24 cellular contexts compared by ENCODE assay signal in genomic region chr6:52622810-52623209, GRCh38. TPM values are rescaled to one million over a fixed set of nuclear protein-coding genes. Genes with fewer than 3 reads are reported as not detected.
DNase-seq lines count a peak whose midpoint lies in the region; ATAC-seq, FAIRE-seq and TF ChIP-seq lines count a peak whose summit lies in the region.
"Had no signal": no experiment of that assay in that cellular context is flagged by ENCODE, and none has a peak within 500 bp of the region (broad histone marks: within the 10 kb centered on the region; RNA-seq: fewer than 3 reads in every experiment).

No MANE protein-coding gene starts in this region.

- no peak for TF ChIP-seq EP300 in HepG2 (IDR thresholded peaks at IDR 0.05; ENCODE audit: low read depth in 2 of 2, low read length in 2 of 2)
- no peak for TF ChIP-seq EP300 in HepG2 (CRISPR knock-in tag; IDR thresholded peaks at IDR 0.05; ENCODE audit: borderline replicate concordance)
- no peak for TF ChIP-seq EP300 in K562 (IDR thresholded peaks at IDR 0.05; ENCODE audit: low read length)

- H3K36me3 ChIP-seq in HepG2 (replicated peaks in 1 of 2; ENCODE audit: control insufficient read depth in 1 of 2, insufficient read depth in 2 of 2, low read length in 2 of 2) = no peaks in the 10 kb centered on the region
- H3K36me3 ChIP-seq in right lobe of liver = no peaks in the 10 kb centered on the region
- H3K36me3 ChIP-seq in Karpas-422 (ENCODE audit: insufficient read depth, low read length) = no peaks in the 10 kb centered on the region
- H3K36me3 ChIP-seq in K562 (ENCODE audit: control insufficient read depth, insufficient read depth, low read length) = no peaks in the 10 kb centered on the region
- H3K36me3 ChIP-seq: BE2C, BLaER1 had no signal

- no peaks in the 10 kb centered on the region for H3K9me3 Mint-ChIP-seq in stimulated activated effector memory CD8-positive, alpha-beta T cell treated with anti-CD3 and anti-CD28 coated beads, Interleukin-12 subunit alpha, Interleukin-12 subunit beta, amount 100 ng/mL, for 72 hours
- H3K9me3 Mint-ChIP-seq: CD4-positive, alpha-beta memory T cell had no signal

- TF ChIP-seq CTCF in HepG2 (CRISPR knock-in tag; IDR thresholded peaks at IDR 0.05) (no peak), right lobe of liver (IDR thresholded peaks at IDR 0.05) (no peak), K562 (IDR thresholded peaks at IDR 0.05 in 2 of 3, conservative IDR thresholded peaks at IDR 0.05 in 1 of 3; ENCODE audit: insufficient read depth in 2 of 3, low read depth in 1 of 3, low read length in 3 of 3) (no peak)

- TF ChIP-seq POLR2A in HepG2 (IDR thresholded peaks at IDR 0.05; ENCODE audit: insufficient read depth in 1 of 2, low read depth in 2 of 2, low read length in 2 of 2) (no peak), right lobe of liver (IDR thresholded peaks at IDR 0.05) (no peak), H54 (IDR thresholded peaks at IDR 0.05; ENCODE audit: low read depth, low read length) (no peak), K562 (conservative IDR thresholded peaks at IDR 0.05) (no peak)

- H3K27me3 ChIP-seq in HepG2 (ENCODE audit: control insufficient read depth in 1 of 2, insufficient read depth in 2 of 2, low read length in 2 of 2) (no peaks in the 10 kb centered on the region), right lobe of liver (no peaks in the 10 kb centered on the region), Karpas-422 (ENCODE audit: low read length) (no peaks in the 10 kb centered on the region), K562 (ENCODE audit: control insufficient read depth in 2 of 2, insufficient read depth in 2 of 2, low read length in 2 of 2) (no peaks in the 10 kb centered on the region)
- H3K27me3 ChIP-seq: BE2C, BLaER1 had no signal

- BruUV-seq in HepG2 (replicated peaks; lab: Mats Ljungman, UMichigan) (no TSS peak), K562 (replicated peaks; lab: Mats Ljungman, UMichigan) (no TSS peak)

- H3K79me2 ChIP-seq in HepG2 (ENCODE audit: insufficient read depth, low read length) = no peaks in the 10 kb centered on the region
- H3K79me2 ChIP-seq in Karpas-422 (ENCODE audit: low read length) = no peaks in the 10 kb centered on the region
- no peaks in the 10 kb centered on the region for H3K79me2 ChIP-seq in K562 (ENCODE audit: control insufficient read depth, insufficient read depth, low read length)

- intact Hi-C loops in HepG2 (cut with micrococcal nuclease; ENCODE audit: unreplicated experiment) = no loop called here
- intact Hi-C loops in right lobe of liver (cut with DNase I) = no loop called here
- intact Hi-C loops in K562 (cut with micrococcal nuclease) = no loop called here

- no peaks in the 10 kb centered on the region for H3K9me1 ChIP-seq in K562 (ENCODE audit: control insufficient read depth, insufficient read depth, low read length)

- DNase-seq in HepG2 (ENCODE audit: low spot score) (no peak), right lobe of liver (no peak), H54 (ENCODE audit: insufficient read length, low spot score) (no peak), Karpas-422 (peak; percentile 26), K562 (ENCODE audit: extremely low read depth in 1 of 4, low spot score in 3 of 4) (no peak), EL (no peak)
- no peak for DNase-seq in stimulated activated effector memory CD8-positive, alpha-beta T cell treated with anti-CD3 and anti-CD28 coated beads, Interleukin-12 subunit alpha, Interleukin-12 subunit beta, amount 100 ng/mL, for 72 hours (ENCODE audit: low spot score in 2 of 2)
- DNase-seq: 8988T; ACHN; BE2C; C1 segment of cervical spinal cord; Caco-2; Calu3; CD4-positive, alpha-beta memory T cell; CD4-positive, CD25-positive, alpha-beta regulatory T cell; DMS79 treated with DMSO at 0.1 percent for 48 hours; GDM1 had no signal

- POLR2A ChIA-PET in HepG2 (lab: Yijun Ruan, JAX) (no interaction called here), K562 (lab: Yijun Ruan, JAX) (no interaction called here)

- no peaks in the 10 kb centered on the region for H3K9me2 ChIP-seq in Karpas-422 (replicated peaks; ENCODE audit: insufficient read depth, low read length)

- no peak overlapping the region for H3K4me3 Mint-ChIP-seq in stimulated activated effector memory CD8-positive, alpha-beta T cell treated with anti-CD3 and anti-CD28 coated beads, Interleukin-12 subunit alpha, Interleukin-12 subunit beta, amount 100 ng/mL, for 72 hours
- H3K4me3 Mint-ChIP-seq: CD14-positive monocyte; CD4-positive, alpha-beta memory T cell; CD4-positive, CD25-positive, alpha-beta regulatory T cell had no signal

- TF ChIP-seq RAD21 in HepG2 (CRISPR knock-in tag; IDR thresholded peaks at IDR 0.05) (no peak), K562 (CRISPR knock-in tag; conservative IDR thresholded peaks at IDR 0.05 in 1 of 2, IDR thresholded peaks at IDR 0.05 in 1 of 2) (no peak)

- CTCF ChIA-PET in HepG2 (lab: Yijun Ruan, JAX; ENCODE audit: low intra/inter-chr PET ratio, low total read pairs) = no interaction called here
- CTCF ChIA-PET in K562 (lab: Yijun Ruan, JAX; ENCODE audit: low intra/inter-chr PET ratio) = no interaction called here

- H3K36me3 Mint-ChIP-seq in stimulated activated effector memory CD8-positive, alpha-beta T cell treated with anti-CD3 and anti-CD28 coated beads, Interleukin-12 subunit alpha, Interleukin-12 subunit beta, amount 100 ng/mL, for 72 hours = no peaks in the 10 kb centered on the region
- H3K36me3 Mint-ChIP-seq: CD14-positive monocyte; CD4-positive, alpha-beta memory T cell had no signal

- no peak for ATAC-seq in HepG2
- no peak for ATAC-seq in right lobe of liver
- ATAC-seq in K562 = no peak
- no peak for ATAC-seq in stimulated activated effector memory CD8-positive, alpha-beta T cell treated with anti-CD3 and anti-CD28 coated beads, Interleukin-12 subunit alpha, Interleukin-12 subunit beta, amount 100 ng/mL, for 72 hours
- ATAC-seq in GM19035 (IDR thresholded peaks at IDR 0.05; ENCODE audit: unreplicated experiment) = no peak

- no peak overlapping the region for H2AFZ ChIP-seq in HepG2 (ENCODE audit: low read length)
- no peak overlapping the region for H2AFZ ChIP-seq in Karpas-422 (ENCODE audit: low read length)
- no peak overlapping the region; the same call in 1 of the 2 replicates for H2AFZ ChIP-seq in K562 (ENCODE audit: low read depth, low read length)

- no peaks in the 10 kb centered on the region for H3K4me1 Mint-ChIP-seq in stimulated activated effector memory CD8-positive, alpha-beta T cell treated with anti-CD3 and anti-CD28 coated beads, Interleukin-12 subunit alpha, Interleukin-12 subunit beta, amount 100 ng/mL, for 72 hours
- H3K4me1 Mint-ChIP-seq: CD4-positive, alpha-beta memory T cell; CD4-positive, CD25-positive, alpha-beta regulatory T cell had no signal

- H3K27ac Mint-ChIP-seq in stimulated activated effector memory CD8-positive, alpha-beta T cell treated with anti-CD3 and anti-CD28 coated beads, Interleukin-12 subunit alpha, Interleukin-12 subunit beta, amount 100 ng/mL, for 72 hours = no peak overlapping the region
- H3K27ac Mint-ChIP-seq: CD14-positive monocyte; CD4-positive, alpha-beta memory T cell; CD4-positive, CD25-positive, alpha-beta regulatory T cell had no signal

- no peak overlapping the region for H3K4me3 ChIP-seq in HepG2 (replicated peaks in 1 of 3; ENCODE audit: insufficient read depth in 1 of 3, low read depth in 2 of 3, low read length in 3 of 3)
- no peak overlapping the region for H3K4me3 ChIP-seq in right lobe of liver
- H3K4me3 ChIP-seq in Karpas-422 (ENCODE audit: low read length) = no peak overlapping the region
- H3K4me3 ChIP-seq in K562 = no peak overlapping the region
- H3K4me3 ChIP-seq: BLaER1 had no signal

- H4K20me1 ChIP-seq in HepG2 (ENCODE audit: insufficient read depth, low read length) = no peaks in the 10 kb centered on the region
- H4K20me1 ChIP-seq in Karpas-422 (ENCODE audit: insufficient read depth, low read depth, low read length) = no peaks in the 10 kb centered on the region
- no peaks in the 10 kb centered on the region for H4K20me1 ChIP-seq in K562 (replicated peaks; ENCODE audit: control insufficient read depth, insufficient read depth, low read length)
- H4K20me1 ChIP-seq: BLaER1 had no signal

- in situ Hi-C loops in HepG2 (cut with HindIII; ENCODE audit: extremely low pct_ligation_motif_present, low pct_unique_long_range_greater_than_20kb) (no loop called here), K562 (cut with MboI) (no loop called here)

- no peaks in the 10 kb centered on the region for H3K9me3 ChIP-seq in HepG2 (ENCODE audit: low read length)
- H3K9me3 ChIP-seq in right lobe of liver = no peaks in the 10 kb centered on the region
- no peaks in the 10 kb centered on the region for H3K9me3 ChIP-seq in Karpas-422 (ENCODE audit: low read length)
- no peaks in the 10 kb centered on the region for H3K9me3 ChIP-seq in K562 (replicated peaks; ENCODE audit: control insufficient read depth, insufficient read depth, low read depth, low read length)
- H3K9me3 ChIP-seq: BE2C, BLaER1, Caco-2 had no signal

- FAIRE-seq in HepG2 (lab: Jason Lieb, UNC) = no peak
- peak; percentile 58 for FAIRE-seq in H54 (lab: Jason Lieb, UNC)
- FAIRE-seq in K562 (lab: Jason Lieb, UNC) = no peak
- FAIRE-seq: A204.1, D721Med, GM12891, GM19239 had no signal

- H3K27ac ChIP-seq in HepG2 (ENCODE audit: extremely low read length, insufficient read depth, low read length) (no peak overlapping the region), right lobe of liver (no peak overlapping the region), Karpas-422 (ENCODE audit: low read length) (no peak overlapping the region), K562 (ENCODE audit: extremely low read depth, low read depth, low read length) (no peak overlapping the region)
- H3K27ac ChIP-seq: BLaER1 had no signal

- 58% methylated on average over 2 of the region's 2 CpGs for WGBS in HepG2 (ENCODE audit: low lambda C conversion rate)
- 100% methylated on average over 2 of the region's 2 CpGs for WGBS in right lobe of liver (ENCODE audit: insufficient coverage, low coverage, low lambda C conversion rate, missing lambda C conversion rate)
- 55% methylated on average over 2 of the region's 2 CpGs for WGBS in K562 (ENCODE audit: insufficient coverage, low coverage, missing lambda C conversion rate)

- H3K4me2 ChIP-seq in HepG2 (ENCODE audit: low read depth, low read length) (no peak overlapping the region), Karpas-422 (ENCODE audit: low read depth, low read length, poor library complexity, severe bottlenecking) (no peak overlapping the region), K562 (ENCODE audit: insufficient read depth, low read length) (no peak overlapping the region)
- H3K4me2 ChIP-seq: BLaER1 had no signal

- H3K4me1 ChIP-seq in HepG2 (ENCODE audit: insufficient read depth, low read length) (peaks cover 7% of the 10 kb centered on the region), right lobe of liver (peaks cover 0 to under 1% (median 0%) of the 10 kb centered on the region in 4 donors), Karpas-422 (ENCODE audit: low read length) (no peaks in the 10 kb centered on the region), K562 (replicated peaks in 1 of 2; ENCODE audit: control insufficient read depth in 2 of 2, insufficient read depth in 2 of 2, low read length in 2 of 2) (peaks cover 0 to 8% of the 10 kb centered on the region in 2 experiments; a peak in 1 of 5 replicates)
- H3K4me1 ChIP-seq: BLaER1 had no signal

- H3K9ac ChIP-seq in HepG2 (ENCODE audit: insufficient read depth, low read depth, low read length) (no peak overlapping the region), Karpas-422 (ENCODE audit: low read length) (no peak overlapping the region), K562 (ENCODE audit: insufficient read depth in 1 of 2, low read depth in 2 of 2, low read length in 2 of 2) (no peak overlapping the region)
- H3K9ac ChIP-seq: BLaER1 had no signal

RNA-seq across cellular contexts. Expression of gene TRAM2, which starts 46.0 kb away (rescaled TPM):
- 40.5 and 49.1 TPM in 2 replicates for total RNA-seq in HepG2 (2016; rRNA removed; fragmentation: Illumina TruSeq; extraction: Trizol)
- total RNA-seq in HepG2 (2016; cell fraction: cytosol; rRNA removed; fragmentation: Illumina TruSeq; extraction: Trizol; ENCODE audit: low read depth) = 4.0 and 4.7 TPM in 2 replicates
- total RNA-seq in HepG2 (2016; cell fraction: insoluble cytoplasmic fraction; rRNA removed; fragmentation: Illumina TruSeq; extraction: Trizol) = 36.8 and 47.0 TPM in 2 replicates
- total RNA-seq in HepG2 (2016; cell fraction: membrane; rRNA removed; fragmentation: Illumina TruSeq; extraction: Trizol) = 24.9 and 25.7 TPM in 2 replicates
- 50.0 and 60.1 TPM in 2 replicates for total RNA-seq in HepG2 (2016; cell fraction: nucleus; rRNA removed; fragmentation: Illumina TruSeq; extraction: Trizol)
- 68.2 and 72.5 TPM in 2 replicates for polyA plus RNA-seq in HepG2 (2011; rRNA removed)
- 51.1 and 62.3 TPM in 2 replicates for polyA plus RNA-seq in HepG2 (2011; cell fraction: cytosol; rRNA removed)
- 100.0 and 109 TPM in 2 replicates for polyA plus RNA-seq in HepG2 (2011; cell fraction: nucleus; rRNA removed)
- polyA plus RNA-seq in HepG2 (2012) = 42.0 and 55.5 TPM in 2 replicates
- polyA plus RNA-seq in HepG2 (2016; cell fraction: cytosol; fragmentation: Illumina TruSeq; extraction: Trizol; ENCODE audit: low read depth) = 2.3 and 2.5 TPM in 2 replicates
- polyA plus RNA-seq in HepG2 (2016; cell fraction: insoluble cytoplasmic fraction; fragmentation: Illumina TruSeq; extraction: Trizol; ENCODE audit: low read depth) = 27.8 and 31.3 TPM in 2 replicates
- 11.1 and 12.4 TPM in 2 replicates for polyA plus RNA-seq in HepG2 (2016; cell fraction: membrane; fragmentation: Illumina TruSeq; extraction: Trizol; ENCODE audit: low read depth)
- 72.8 and 73.2 TPM in 2 replicates for polyA plus RNA-seq in HepG2 (2016; cell fraction: nucleus; fragmentation: Illumina TruSeq; extraction: Trizol; ENCODE audit: insufficient read depth, low read depth)
- polyA minus RNA-seq in HepG2 (2011; rRNA and poly(A)+ RNA removed; ENCODE audit: low replicate concordance) = 21.3 and 119 TPM in 2 replicates
- polyA minus RNA-seq in HepG2 (2011; cell fraction: cytosol; rRNA and poly(A)+ RNA removed) = 67.1 and 80.2 TPM in 2 replicates
- 60.0 and 64.5 TPM in 2 replicates for polyA minus RNA-seq in HepG2 (2011; cell fraction: nucleus; rRNA and poly(A)+ RNA removed)
- 10 to 100 TPM; 16.1 to 24.8 (median 17.8) TPM for total RNA-seq in right lobe of liver
- 19.3 and 24.1 TPM in 2 replicates for total RNA-seq in Karpas-422 (2014; rRNA removed; shearing (Covaris generic); ENCODE audit: low replicate concordance)
- 13.0 and 21.5 TPM in 2 replicates for total RNA-seq in K562 (2011; cell fraction: chromatin; rRNA removed; ENCODE audit: low replicate concordance)
- 14.6 and 17.2 TPM in 2 replicates for total RNA-seq in K562 (2011; cell fraction: nucleolus; rRNA removed)
- total RNA-seq in K562 (2011; cell fraction: nucleoplasm; rRNA removed) = 18.0 and 28.9 TPM in 2 replicates
- 7.4 and 8.5 TPM in 2 replicates for total RNA-seq in K562 (2014; rRNA removed)
- total RNA-seq in K562 (2014; rRNA removed; fragmentation: Illumina TruSeq; extraction: Trizol) = 8.4 and 8.9 TPM in 2 replicates
- total RNA-seq in K562 (2015; rRNA removed; fragmentation: Illumina TruSeq; extraction: Trizol) = 10.7 and 11.0 TPM in 2 replicates
- total RNA-seq in K562 (2021) = 10.8 and 13.3 TPM in 2 replicates
- polyA plus RNA-seq in K562 (2011; rRNA removed) = 6.1 and 10.1 TPM in 2 replicates
- polyA plus RNA-seq in K562 (2011; cell fraction: cytosol; rRNA removed) = 6.4 and 8.7 TPM in 2 replicates
- 11.1 and 17.8 TPM in 2 replicates for polyA plus RNA-seq in K562 (2011; cell fraction: nucleus; rRNA removed)
- polyA plus RNA-seq in K562 (2012) = 8.4 and 10.0 TPM in 2 replicates
- 11.6 and 12.8 TPM in 2 replicates for polyA plus RNA-seq in K562 (2014; fragmentation: Illumina TruSeq; extraction: Trizol)
- 1 to 10 TPM; 2.6 to 2.8 TPM for polyA plus RNA-seq in K562 (2014; fragmentation: Nextera tagmentation; extraction: Ambion mirVana)
- polyA plus RNA-seq in K562 (2014; rRNA removed) = 8.9 and 10.3 TPM in 2 replicates
- 5.8 and 10.5 TPM in 2 replicates for polyA minus RNA-seq in K562 (2011; rRNA and poly(A)+ RNA removed)
- 4.6 and 7.9 TPM in 2 replicates for polyA minus RNA-seq in K562 (2011; cell fraction: cytosol; rRNA and poly(A)+ RNA removed)
- polyA minus RNA-seq in K562 (2011; cell fraction: nucleus; rRNA and poly(A)+ RNA removed) = 5.3 TPM in 2 replicates

RNA-seq across cellular contexts. Expression of gene TMEM14A, which starts 48.1 kb away (rescaled TPM):
- 73.7 and 78.0 TPM in 2 replicates for total RNA-seq in HepG2 (2016; rRNA removed; fragmentation: Illumina TruSeq; extraction: Trizol)
- 23.2 and 27.5 TPM in 2 replicates for total RNA-seq in HepG2 (2016; cell fraction: cytosol; rRNA removed; fragmentation: Illumina TruSeq; extraction: Trizol; ENCODE audit: low read depth)
- total RNA-seq in HepG2 (2016; cell fraction: insoluble cytoplasmic fraction; rRNA removed; fragmentation: Illumina TruSeq; extraction: Trizol) = 70.9 and 77.3 TPM in 2 replicates
- 39.5 and 43.5 TPM in 2 replicates for total RNA-seq in HepG2 (2016; cell fraction: membrane; rRNA removed; fragmentation: Illumina TruSeq; extraction: Trizol)
- 44.6 and 52.8 TPM in 2 replicates for total RNA-seq in HepG2 (2016; cell fraction: nucleus; rRNA removed; fragmentation: Illumina TruSeq; extraction: Trizol)
- polyA plus RNA-seq in HepG2 (2011; rRNA removed) = 18.2 and 24.6 TPM in 2 replicates
- polyA plus RNA-seq in HepG2 (2011; cell fraction: cytosol; rRNA removed) = 19.6 and 31.0 TPM in 2 replicates
- 7.1 and 9.9 TPM in 2 replicates for polyA plus RNA-seq in HepG2 (2011; cell fraction: nucleus; rRNA removed)
- polyA plus RNA-seq in HepG2 (2012) = 18.4 and 26.2 TPM in 2 replicates
- 23.3 and 32.1 TPM in 2 replicates for polyA plus RNA-seq in HepG2 (2016; cell fraction: cytosol; fragmentation: Illumina TruSeq; extraction: Trizol; ENCODE audit: low read depth)
- polyA plus RNA-seq in HepG2 (2016; cell fraction: insoluble cytoplasmic fraction; fragmentation: Illumina TruSeq; extraction: Trizol; ENCODE audit: low read depth) = 85.0 and 85.6 TPM in 2 replicates
- 39.5 and 42.3 TPM in 2 replicates for polyA plus RNA-seq in HepG2 (2016; cell fraction: membrane; fragmentation: Illumina TruSeq; extraction: Trizol; ENCODE audit: low read depth)
- polyA plus RNA-seq in HepG2 (2016; cell fraction: nucleus; fragmentation: Illumina TruSeq; extraction: Trizol; ENCODE audit: insufficient read depth, low read depth) = 84.3 and 97.3 TPM in 2 replicates
- 4.1 and 10.8 TPM in 2 replicates for polyA minus RNA-seq in HepG2 (2011; rRNA and poly(A)+ RNA removed; ENCODE audit: low replicate concordance)
- polyA minus RNA-seq in HepG2 (2011; cell fraction: cytosol; rRNA and poly(A)+ RNA removed) = 4.7 and 5.7 TPM in 2 replicates
- 3.7 and 4.6 TPM in 2 replicates for polyA minus RNA-seq in HepG2 (2011; cell fraction: nucleus; rRNA and poly(A)+ RNA removed)
- total RNA-seq in right lobe of liver = 10 to 100 TPM; 20.7 to 41.2 (median 33.3) TPM
- 23.7 and 61.3 TPM in 2 replicates for total RNA-seq in Karpas-422 (2014; rRNA removed; shearing (Covaris generic); ENCODE audit: low replicate concordance)
- 0.86 and 3.8 TPM in 2 replicates for total RNA-seq in K562 (2011; cell fraction: chromatin; rRNA removed; ENCODE audit: low replicate concordance)
- 2.8 and 2.9 TPM in 2 replicates for total RNA-seq in K562 (2011; cell fraction: nucleolus; rRNA removed)
- 3.7 and 5.0 TPM in 2 replicates for total RNA-seq in K562 (2011; cell fraction: nucleoplasm; rRNA removed)
- total RNA-seq in K562 (2014; rRNA removed) = 3.5 and 5.4 TPM in 2 replicates
- total RNA-seq in K562 (2014; rRNA removed; fragmentation: Illumina TruSeq; extraction: Trizol) = 9.5 and 10.2 TPM in 2 replicates
- 8.5 and 10.0 TPM in 2 replicates for total RNA-seq in K562 (2015; rRNA removed; fragmentation: Illumina TruSeq; extraction: Trizol)
- 7.4 and 8.1 TPM in 2 replicates for total RNA-seq in K562 (2021)
- polyA plus RNA-seq in K562 (2011; rRNA removed) = 6.1 and 10.7 TPM in 2 replicates
- 5.5 and 5.7 TPM in 2 replicates for polyA plus RNA-seq in K562 (2011; cell fraction: cytosol; rRNA removed)
- polyA plus RNA-seq in K562 (2011; cell fraction: nucleus; rRNA removed) = 1.1 and 2.0 TPM in 2 replicates
- polyA plus RNA-seq in K562 (2012) = 8.5 and 11.2 TPM in 2 replicates
- polyA plus RNA-seq in K562 (2014; fragmentation: Illumina TruSeq; extraction: Trizol) = 6.1 and 6.9 TPM in 2 replicates
- 10 to 100 TPM; 32.5 to 43.3 TPM for polyA plus RNA-seq in K562 (2014; fragmentation: Nextera tagmentation; extraction: Ambion mirVana)
- polyA plus RNA-seq in K562 (2014; rRNA removed) = 6.2 and 8.0 TPM in 2 replicates
- polyA minus RNA-seq in K562 (2011; rRNA and poly(A)+ RNA removed) = 1.8 and 3.7 TPM in 2 replicates
- 1.4 and 3.5 TPM in 2 replicates for polyA minus RNA-seq in K562 (2011; cell fraction: cytosol; rRNA and poly(A)+ RNA removed)
- polyA minus RNA-seq in K562 (2011; cell fraction: nucleus; rRNA and poly(A)+ RNA removed) = 0.67 and 1.1 TPM in 2 replicates

Comparison
In these comparisons a context has a peak if more than half of its experiments do, and no peak if none do; other contexts are left out.
1. Of the 241 proteins assayed by ChIP-seq in both HepG2 and K562: peak only in HepG2: CEBPB; only in K562: CEBPG; in both: none; in neither: 239.